Comparison of ENCODE assay signal across 1 cellular context in the genomic region with DNA sequence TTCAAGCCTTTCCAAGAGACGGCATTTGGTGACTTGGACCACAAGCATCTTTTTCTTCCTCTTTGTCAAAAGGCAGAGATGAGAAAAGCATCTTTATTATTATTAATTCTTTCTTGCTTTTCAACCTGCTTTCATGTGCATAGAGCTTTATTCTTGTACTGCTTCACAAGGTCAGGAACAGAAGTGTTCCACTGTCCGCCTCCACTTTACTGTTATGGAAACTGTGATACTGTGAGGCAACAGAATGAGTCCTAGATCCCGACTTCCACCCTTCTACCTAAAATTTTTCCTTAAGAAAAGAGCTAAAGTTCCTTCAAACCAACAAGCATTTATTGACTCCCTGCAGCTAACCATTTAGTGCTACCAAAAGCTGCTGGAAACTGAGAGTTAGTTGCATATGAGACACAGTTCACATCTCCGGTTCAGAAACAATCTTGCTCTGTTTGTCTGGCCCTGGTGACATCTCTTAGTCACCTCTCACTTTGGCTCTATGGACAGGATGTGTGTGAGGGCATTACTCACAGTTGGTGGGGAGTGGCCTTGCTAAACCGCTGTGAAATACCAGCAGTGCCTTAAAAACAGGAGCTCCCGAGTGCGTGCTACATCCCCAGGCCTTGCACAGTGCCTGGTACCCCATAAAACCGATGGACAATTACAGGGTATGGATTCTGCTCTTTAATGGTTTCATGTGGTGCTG.
TF ChIP-seq lines count a peak whose summit lies in the region.

No MANE protein-coding gene starts in this region.

TF ChIP-seq in GM12878, 131 proteins besides CTCF, POLR2A, EP300 and RAD21 (continued from another document):
- TF ChIP-seq, protein P1, sequence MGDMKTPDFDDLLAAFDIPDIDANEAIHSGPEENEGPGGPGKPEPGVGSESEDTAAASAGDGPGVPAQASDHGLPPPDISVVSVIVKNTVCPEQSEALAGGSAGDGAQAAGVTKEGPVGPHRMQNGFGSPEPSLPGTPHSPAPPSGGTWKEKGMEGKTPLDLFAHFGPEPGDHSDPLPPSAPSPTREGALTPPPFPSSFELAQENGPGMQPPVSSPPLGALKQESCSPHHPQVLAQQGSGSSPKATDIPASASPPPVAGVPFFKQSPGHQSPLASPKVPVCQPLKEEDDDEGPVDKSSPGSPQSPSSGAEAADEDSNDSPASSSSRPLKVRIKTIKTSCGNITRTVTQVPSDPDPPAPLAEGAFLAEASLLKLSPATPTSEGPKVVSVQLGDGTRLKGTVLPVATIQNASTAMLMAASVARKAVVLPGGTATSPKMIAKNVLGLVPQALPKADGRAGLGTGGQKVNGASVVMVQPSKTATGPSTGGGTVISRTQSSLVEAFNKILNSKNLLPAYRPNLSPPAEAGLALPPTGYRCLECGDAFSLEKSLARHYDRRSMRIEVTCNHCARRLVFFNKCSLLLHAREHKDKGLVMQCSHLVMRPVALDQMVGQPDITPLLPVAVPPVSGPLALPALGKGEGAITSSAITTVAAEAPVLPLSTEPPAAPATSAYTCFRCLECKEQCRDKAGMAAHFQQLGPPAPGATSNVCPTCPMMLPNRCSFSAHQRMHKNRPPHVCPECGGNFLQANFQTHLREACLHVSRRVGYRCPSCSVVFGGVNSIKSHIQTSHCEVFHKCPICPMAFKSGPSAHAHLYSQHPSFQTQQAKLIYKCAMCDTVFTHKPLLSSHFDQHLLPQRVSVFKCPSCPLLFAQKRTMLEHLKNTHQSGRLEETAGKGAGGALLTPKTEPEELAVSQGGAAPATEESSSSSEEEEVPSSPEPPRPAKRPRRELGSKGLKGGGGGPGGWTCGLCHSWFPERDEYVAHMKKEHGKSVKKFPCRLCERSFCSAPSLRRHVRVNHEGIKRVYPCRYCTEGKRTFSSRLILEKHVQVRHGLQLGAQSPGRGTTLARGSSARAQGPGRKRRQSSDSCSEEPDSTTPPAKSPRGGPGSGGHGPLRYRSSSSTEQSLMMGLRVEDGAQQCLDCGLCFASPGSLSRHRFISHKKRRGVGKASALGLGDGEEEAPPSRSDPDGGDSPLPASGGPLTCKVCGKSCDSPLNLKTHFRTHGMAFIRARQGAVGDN (IDR thresholded peaks at IDR 0.05) = no peak
- TF ChIP-seq, protein P2, sequence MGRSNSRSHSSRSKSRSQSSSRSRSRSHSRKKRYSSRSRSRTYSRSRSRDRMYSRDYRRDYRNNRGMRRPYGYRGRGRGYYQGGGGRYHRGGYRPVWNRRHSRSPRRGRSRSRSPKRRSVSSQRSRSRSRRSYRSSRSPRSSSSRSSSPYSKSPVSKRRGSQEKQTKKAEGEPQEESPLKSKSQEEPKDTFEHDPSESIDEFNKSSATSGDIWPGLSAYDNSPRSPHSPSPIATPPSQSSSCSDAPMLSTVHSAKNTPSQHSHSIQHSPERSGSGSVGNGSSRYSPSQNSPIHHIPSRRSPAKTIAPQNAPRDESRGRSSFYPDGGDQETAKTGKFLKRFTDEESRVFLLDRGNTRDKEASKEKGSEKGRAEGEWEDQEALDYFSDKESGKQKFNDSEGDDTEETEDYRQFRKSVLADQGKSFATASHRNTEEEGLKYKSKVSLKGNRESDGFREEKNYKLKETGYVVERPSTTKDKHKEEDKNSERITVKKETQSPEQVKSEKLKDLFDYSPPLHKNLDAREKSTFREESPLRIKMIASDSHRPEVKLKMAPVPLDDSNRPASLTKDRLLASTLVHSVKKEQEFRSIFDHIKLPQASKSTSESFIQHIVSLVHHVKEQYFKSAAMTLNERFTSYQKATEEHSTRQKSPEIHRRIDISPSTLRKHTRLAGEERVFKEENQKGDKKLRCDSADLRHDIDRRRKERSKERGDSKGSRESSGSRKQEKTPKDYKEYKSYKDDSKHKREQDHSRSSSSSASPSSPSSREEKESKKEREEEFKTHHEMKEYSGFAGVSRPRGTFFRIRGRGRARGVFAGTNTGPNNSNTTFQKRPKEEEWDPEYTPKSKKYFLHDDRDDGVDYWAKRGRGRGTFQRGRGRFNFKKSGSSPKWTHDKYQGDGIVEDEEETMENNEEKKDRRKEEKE (IDR thresholded peaks at IDR 0.05) = no peak
- no peak for TF ChIP-seq SIX5 (IDR thresholded peaks at IDR 0.05; ENCODE audit: low read depth, low read length, severe bottlenecking)
- no peak for TF ChIP-seq POLR2AphosphoS5 (IDR thresholded peaks at IDR 0.05; ENCODE audit: low read length)
- TF ChIP-seq KDM1A (IDR thresholded peaks at IDR 0.05; ENCODE audit: borderline replicate concordance) = no peak
- TF ChIP-seq SIN3A (IDR thresholded peaks at IDR 0.05; ENCODE audit: low read depth, low read length) = no peak
- TF ChIP-seq, protein P3, sequence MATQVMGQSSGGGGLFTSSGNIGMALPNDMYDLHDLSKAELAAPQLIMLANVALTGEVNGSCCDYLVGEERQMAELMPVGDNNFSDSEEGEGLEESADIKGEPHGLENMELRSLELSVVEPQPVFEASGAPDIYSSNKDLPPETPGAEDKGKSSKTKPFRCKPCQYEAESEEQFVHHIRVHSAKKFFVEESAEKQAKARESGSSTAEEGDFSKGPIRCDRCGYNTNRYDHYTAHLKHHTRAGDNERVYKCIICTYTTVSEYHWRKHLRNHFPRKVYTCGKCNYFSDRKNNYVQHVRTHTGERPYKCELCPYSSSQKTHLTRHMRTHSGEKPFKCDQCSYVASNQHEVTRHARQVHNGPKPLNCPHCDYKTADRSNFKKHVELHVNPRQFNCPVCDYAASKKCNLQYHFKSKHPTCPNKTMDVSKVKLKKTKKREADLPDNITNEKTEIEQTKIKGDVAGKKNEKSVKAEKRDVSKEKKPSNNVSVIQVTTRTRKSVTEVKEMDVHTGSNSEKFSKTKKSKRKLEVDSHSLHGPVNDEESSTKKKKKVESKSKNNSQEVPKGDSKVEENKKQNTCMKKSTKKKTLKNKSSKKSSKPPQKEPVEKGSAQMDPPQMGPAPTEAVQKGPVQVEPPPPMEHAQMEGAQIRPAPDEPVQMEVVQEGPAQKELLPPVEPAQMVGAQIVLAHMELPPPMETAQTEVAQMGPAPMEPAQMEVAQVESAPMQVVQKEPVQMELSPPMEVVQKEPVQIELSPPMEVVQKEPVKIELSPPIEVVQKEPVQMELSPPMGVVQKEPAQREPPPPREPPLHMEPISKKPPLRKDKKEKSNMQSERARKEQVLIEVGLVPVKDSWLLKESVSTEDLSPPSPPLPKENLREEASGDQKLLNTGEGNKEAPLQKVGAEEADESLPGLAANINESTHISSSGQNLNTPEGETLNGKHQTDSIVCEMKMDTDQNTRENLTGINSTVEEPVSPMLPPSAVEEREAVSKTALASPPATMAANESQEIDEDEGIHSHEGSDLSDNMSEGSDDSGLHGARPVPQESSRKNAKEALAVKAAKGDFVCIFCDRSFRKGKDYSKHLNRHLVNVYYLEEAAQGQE (IDR thresholded peaks at IDR 0.05; ENCODE audit: low read depth, low read length) = no peak
